ENCODE assay signal across 8 cellular contexts in the genomic region with DNA sequence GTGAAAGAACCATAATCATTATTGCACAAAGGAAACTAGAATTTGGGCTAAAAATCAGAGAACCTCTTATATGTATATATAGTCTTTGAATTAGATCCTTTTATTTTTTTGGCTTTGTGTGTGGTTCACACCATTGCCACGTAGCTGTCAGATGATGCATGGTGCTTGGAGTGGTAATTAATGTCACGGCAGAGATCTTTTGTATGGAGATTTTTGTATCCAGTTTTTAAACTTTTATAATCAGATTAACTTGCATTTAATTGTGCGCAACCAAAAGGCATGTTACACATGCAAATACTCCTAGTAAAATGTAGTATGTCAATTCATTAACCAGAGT. TPM values are rescaled to one million over a fixed set of nuclear protein-coding genes. Genes with fewer than 3 reads are reported as not detected.
DNase-seq lines count a peak whose midpoint lies in the region; ATAC-seq and TF ChIP-seq lines count a peak whose summit lies in the region.

No MANE protein-coding gene starts in this region.

- H3K4me3 ChIP-seq in cardiac muscle cell (peak overlapping the region; percentile 65), right atrium auricular region (peak overlapping the region; percentile 81 to 82)

- ATAC-seq in Right ventricle myocardium inferior (no peak), WTC11 (no peak), HG03469 (IDR thresholded peaks at IDR 0.05; ENCODE audit: unreplicated experiment) (no peak)
- peak; percentile 53 for ATAC-seq in stimulated activated effector memory CD8-positive, alpha-beta T cell treated with anti-CD3 and anti-CD28 coated beads, Interleukin-12 subunit alpha, Interleukin-12 subunit beta, amount 100 ng/mL, for 72 hours

- H3K9me3 Mint-ChIP-seq in WTC11 = no peaks in the 10 kb centered on the region
- no peaks in the 10 kb centered on the region for H3K9me3 Mint-ChIP-seq in stimulated activated effector memory CD8-positive, alpha-beta T cell treated with anti-CD3 and anti-CD28 coated beads, Interleukin-12 subunit alpha, Interleukin-12 subunit beta, amount 100 ng/mL, for 72 hours

- H3K27me3 Mint-ChIP-seq in WTC11 (ENCODE audit: low read depth) = no peaks in the 10 kb centered on the region

- H3K27me3 ChIP-seq in cardiac muscle cell = no peaks in the 10 kb centered on the region
- H3K27me3 ChIP-seq in right atrium auricular region = no peaks in the 10 kb centered on the region

- H3K27ac ChIP-seq in cardiac muscle cell (no peak overlapping the region), right atrium auricular region (peak overlapping the region in 1 of 2 donors; percentile 87)

- H3K36me3 Mint-ChIP-seq in WTC11 = peaks cover 4% of the 10 kb centered on the region; the same call in 1 of the 2 replicates
- H3K36me3 Mint-ChIP-seq in stimulated activated effector memory CD8-positive, alpha-beta T cell treated with anti-CD3 and anti-CD28 coated beads, Interleukin-12 subunit alpha, Interleukin-12 subunit beta, amount 100 ng/mL, for 72 hours = peaks cover 63% of the 10 kb centered on the region

- H3K4me1 Mint-ChIP-seq in WTC11 = peaks cover 13% of the 10 kb centered on the region
- H3K4me1 Mint-ChIP-seq in stimulated activated effector memory CD8-positive, alpha-beta T cell treated with anti-CD3 and anti-CD28 coated beads, Interleukin-12 subunit alpha, Interleukin-12 subunit beta, amount 100 ng/mL, for 72 hours = peaks cover 22% of the 10 kb centered on the region

- H3K27ac Mint-ChIP-seq in WTC11 = no peak overlapping the region
- H3K27ac Mint-ChIP-seq in stimulated activated effector memory CD8-positive, alpha-beta T cell treated with anti-CD3 and anti-CD28 coated beads, Interleukin-12 subunit alpha, Interleukin-12 subunit beta, amount 100 ng/mL, for 72 hours = peak overlapping the region; percentile 94

- H3K4me1 ChIP-seq in cardiac muscle cell (ENCODE audit: low read depth) (peaks cover 4% of the 10 kb centered on the region), right atrium auricular region (peaks cover 0 to 8% of the 10 kb centered on the region in 2 donors)

- peak overlapping the region; percentile 83 for H3K4me3 Mint-ChIP-seq in WTC11
- peak overlapping the region; percentile 85 for H3K4me3 Mint-ChIP-seq in stimulated activated effector memory CD8-positive, alpha-beta T cell treated with anti-CD3 and anti-CD28 coated beads, Interleukin-12 subunit alpha, Interleukin-12 subunit beta, amount 100 ng/mL, for 72 hours

- DNase-seq in cardiac muscle cell (ENCODE audit: low read depth in 1 of 2, low spot score in 1 of 2) (no peak), Right ventricle myocardium inferior (ENCODE audit: missing footprints) (no peak), WTC11 (ENCODE audit: low spot score) (no peak), right atrium auricular region (ENCODE audit: low spot score) (no peak), Ammon's horn (ENCODE audit: low spot score) (no peak), NCI-H526 treated with DMSO at 0.1 percent for 48 hours (lab: John Stamatoyannopoulos, UW) (no peak)
- DNase-seq in stimulated activated effector memory CD8-positive, alpha-beta T cell treated with anti-CD3 and anti-CD28 coated beads, Interleukin-12 subunit alpha, Interleukin-12 subunit beta, amount 100 ng/mL, for 72 hours (ENCODE audit: low spot score in 2 of 2) = no peak

- POLR2A ChIA-PET in WTC11 (lab: Charles Lee) = interaction anchor here (0.6 to 1.6 kb wide), 3 partner anchors 9 to 119 kb away, joined by 4 to 8 read pairs (median 5); no protein-coding TSS in a partner anchor

- CTCF ChIA-PET in WTC11 (lab: Charles Lee) = interaction anchor here (1.1 to 4.4 kb wide), 11 partner anchors 8 to 401 kb away, joined by 3 to 51 read pairs (median 5); a partner anchor contains a TSS

- intact Hi-C loops in Right ventricle myocardium inferior (cut with DNase I) = no loop called here

- H3K9me3 ChIP-seq in cardiac muscle cell (ENCODE audit: low read depth) = no peaks in the 10 kb centered on the region
- H3K9me3 ChIP-seq in right atrium auricular region = no peaks in the 10 kb centered on the region

- H3K36me3 ChIP-seq in cardiac muscle cell (no peaks in the 10 kb centered on the region), right atrium auricular region (no peaks in the 10 kb centered on the region)

- TF ChIP-seq CTCF in cardiac muscle cell (IDR thresholded peaks at IDR 0.05; ENCODE audit: low read depth, low read length) (no peak), WTC11 (IDR thresholded peaks at IDR 0.05) (no peak), right atrium auricular region (IDR thresholded peaks at IDR 0.05) (no peak)

TF ChIP-seq in WTC11, 78 proteins besides CTCF, POLR2A, EP300 and RAD21:
- TF ChIP-seq ETV6 (CRISPR knock-in tag; IDR thresholded peaks at IDR 0.05) (no peak), NFE2L1 (CRISPR knock-in tag; IDR thresholded peaks at IDR 0.05) (no peak), ZNF396 (CRISPR knock-in tag; IDR thresholded peaks at IDR 0.05; ENCODE audit: borderline replicate concordance) (no peak), SMAD4 (CRISPR knock-in tag; IDR thresholded peaks at IDR 0.05) (no peak), CREB1 (CRISPR knock-in tag; IDR thresholded peaks at IDR 0.05) (no peak), FOXK1 (CRISPR knock-in tag; IDR thresholded peaks at IDR 0.05) (no peak), NR2C2 (CRISPR knock-in tag; IDR thresholded peaks at IDR 0.05) (no peak), NFATC4 (CRISPR knock-in tag; IDR thresholded peaks at IDR 0.05) (no peak), JAZF1 (CRISPR knock-in tag; IDR thresholded peaks at IDR 0.05) (no peak), ZNF317 (CRISPR knock-in tag; IDR thresholded peaks at IDR 0.05; ENCODE audit: borderline replicate concordance, low read depth) (no peak), ZNF671 (CRISPR knock-in tag; IDR thresholded peaks at IDR 0.05) (no peak)
- TF ChIP-seq, protein P1, sequence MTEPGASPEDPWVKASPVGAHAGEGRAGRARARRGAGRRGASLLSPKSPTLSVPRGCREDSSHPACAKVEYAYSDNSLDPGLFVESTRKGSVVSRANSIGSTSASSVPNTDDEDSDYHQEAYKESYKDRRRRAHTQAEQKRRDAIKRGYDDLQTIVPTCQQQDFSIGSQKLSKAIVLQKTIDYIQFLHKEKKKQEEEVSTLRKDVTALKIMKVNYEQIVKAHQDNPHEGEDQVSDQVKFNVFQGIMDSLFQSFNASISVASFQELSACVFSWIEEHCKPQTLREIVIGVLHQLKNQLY (CRISPR knock-in tag; IDR thresholded peaks at IDR 0.05) = no peak
- TF ChIP-seq, protein P2, sequence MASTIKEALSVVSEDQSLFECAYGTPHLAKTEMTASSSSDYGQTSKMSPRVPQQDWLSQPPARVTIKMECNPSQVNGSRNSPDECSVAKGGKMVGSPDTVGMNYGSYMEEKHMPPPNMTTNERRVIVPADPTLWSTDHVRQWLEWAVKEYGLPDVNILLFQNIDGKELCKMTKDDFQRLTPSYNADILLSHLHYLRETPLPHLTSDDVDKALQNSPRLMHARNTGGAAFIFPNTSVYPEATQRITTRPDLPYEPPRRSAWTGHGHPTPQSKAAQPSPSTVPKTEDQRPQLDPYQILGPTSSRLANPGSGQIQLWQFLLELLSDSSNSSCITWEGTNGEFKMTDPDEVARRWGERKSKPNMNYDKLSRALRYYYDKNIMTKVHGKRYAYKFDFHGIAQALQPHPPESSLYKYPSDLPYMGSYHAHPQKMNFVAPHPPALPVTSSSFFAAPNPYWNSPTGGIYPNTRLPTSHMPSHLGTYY (CRISPR knock-in tag; IDR thresholded peaks at IDR 0.05) = no peak
- TF ChIP-seq, protein P3, sequence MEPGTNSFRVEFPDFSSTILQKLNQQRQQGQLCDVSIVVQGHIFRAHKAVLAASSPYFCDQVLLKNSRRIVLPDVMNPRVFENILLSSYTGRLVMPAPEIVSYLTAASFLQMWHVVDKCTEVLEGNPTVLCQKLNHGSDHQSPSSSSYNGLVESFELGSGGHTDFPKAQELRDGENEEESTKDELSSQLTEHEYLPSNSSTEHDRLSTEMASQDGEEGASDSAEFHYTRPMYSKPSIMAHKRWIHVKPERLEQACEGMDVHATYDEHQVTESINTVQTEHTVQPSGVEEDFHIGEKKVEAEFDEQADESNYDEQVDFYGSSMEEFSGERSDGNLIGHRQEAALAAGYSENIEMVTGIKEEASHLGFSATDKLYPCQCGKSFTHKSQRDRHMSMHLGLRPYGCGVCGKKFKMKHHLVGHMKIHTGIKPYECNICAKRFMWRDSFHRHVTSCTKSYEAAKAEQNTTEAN (CRISPR knock-in tag; IDR thresholded peaks at IDR 0.05) = no peak

RNA-seq across cellular contexts. Expression of a gene that starts 0.8 kb away (rescaled TPM):
- total RNA-seq in cardiac muscle cell (22.6 and 27.9 TPM in 2 replicates), Right ventricle myocardium inferior (51.7 TPM), WTC11 (2021) (27.6 to 32.4 TPM (median 29.2 TPM) in 3 replicates), right atrium auricular region (10 to 100 TPM; 15.3 to 20.8 TPM)
- 37.6 and 45.9 TPM in 2 replicates for polyA plus RNA-seq in cardiac muscle cell

RNA-seq across cellular contexts. Expression of a gene that starts 19.1 kb away (rescaled TPM):
- total RNA-seq in cardiac muscle cell (1.6 and 4.2 TPM in 2 replicates), Right ventricle myocardium inferior (not detected), WTC11 (2021) (2.8 to 3.3 TPM (median 2.8 TPM) in 3 replicates), right atrium auricular region (not detected)
- polyA plus RNA-seq in cardiac muscle cell = 1.1 and 1.6 TPM in 2 replicates

RNA-seq across cellular contexts. Expression of a gene that starts 54.9 kb away (rescaled TPM):
- not detected in 2 replicates for total RNA-seq in cardiac muscle cell
- not detected in 2 replicates for polyA plus RNA-seq in cardiac muscle cell
- not detected for total RNA-seq in Right ventricle myocardium inferior
- not detected in 3 replicates for total RNA-seq in WTC11 (2021)
- not detected for total RNA-seq in right atrium auricular region
